In genomic region chr20:38903335-38903734, GRCh38 we compare ENCODE assay signal across 20 cellular contexts.
"Had no signal": no experiment of that assay in that cellular context is flagged by ENCODE, and none has a peak within 500 bp of the region (broad histone marks: within the 10 kb centered on the region; RNA-seq: fewer than 3 reads in every experiment).

No MANE protein-coding gene starts in this region.

- ATAC-seq: gastrocnemius medialis, natural killer cell had no signal

- H3K9me3 ChIP-seq: adrenal gland, ascending aorta, transverse colon had no signal

- H3K27ac ChIP-seq: adrenal gland, ascending aorta, brain microvascular endothelial cell, esophagus muscularis mucosa, gastrocnemius medialis, left ventricle myocardium inferior, transverse colon had no signal

- H3K4me1 ChIP-seq: adrenal gland, ascending aorta, esophagus muscularis mucosa, gastrocnemius medialis, left ventricle myocardium inferior, transverse colon had no signal

- DNase-seq: activated CD4-positive, alpha-beta T cell treated with anti-CD3 and anti-CD28 coated beads for 48 hours; activated gamma-delta T cell; activated T-cell treated with anti-CD3 and anti-CD28 coated beads, Interleukin-2, amount 50 U/mL, for 48 hours; adrenal gland; brain microvascular endothelial cell; caudate nucleus; dermis blood vessel endothelial cell; effector memory CD4-positive, alpha-beta T cell; gastrocnemius medialis; head of caudate nucleus; hypothalamus; left ventricle myocardium inferior; midbrain; natural killer cell; stimulated activated CD4-positive, alpha-beta T cell treated with anti-CD3 and anti-CD28 coated beads, Interleukin-4, amount 100 ng/mL, for 24 hours; transverse colon had no signal

- H3K4me3 ChIP-seq: adrenal gland, ascending aorta, esophagus muscularis mucosa, gastrocnemius medialis, left ventricle myocardium inferior, transverse colon had no signal

- H3K27ac Mint-ChIP-seq: activated naive CD8-positive, alpha-beta T cell; progenitor cell of endocrine pancreas had no signal

- H3K4me3 Mint-ChIP-seq: activated naive CD8-positive, alpha-beta T cell; natural killer cell had no signal

- H3K27me3 Mint-ChIP-seq: activated naive CD8-positive, alpha-beta T cell had no signal

- H3K27me3 ChIP-seq: adrenal gland, ascending aorta, brain microvascular endothelial cell, gastrocnemius medialis, transverse colon had no signal

- H3K36me3 ChIP-seq: adrenal gland, ascending aorta, brain microvascular endothelial cell, gastrocnemius medialis, transverse colon had no signal
